1 cellular context compared by ENCODE assay signal in the genomic region with DNA sequence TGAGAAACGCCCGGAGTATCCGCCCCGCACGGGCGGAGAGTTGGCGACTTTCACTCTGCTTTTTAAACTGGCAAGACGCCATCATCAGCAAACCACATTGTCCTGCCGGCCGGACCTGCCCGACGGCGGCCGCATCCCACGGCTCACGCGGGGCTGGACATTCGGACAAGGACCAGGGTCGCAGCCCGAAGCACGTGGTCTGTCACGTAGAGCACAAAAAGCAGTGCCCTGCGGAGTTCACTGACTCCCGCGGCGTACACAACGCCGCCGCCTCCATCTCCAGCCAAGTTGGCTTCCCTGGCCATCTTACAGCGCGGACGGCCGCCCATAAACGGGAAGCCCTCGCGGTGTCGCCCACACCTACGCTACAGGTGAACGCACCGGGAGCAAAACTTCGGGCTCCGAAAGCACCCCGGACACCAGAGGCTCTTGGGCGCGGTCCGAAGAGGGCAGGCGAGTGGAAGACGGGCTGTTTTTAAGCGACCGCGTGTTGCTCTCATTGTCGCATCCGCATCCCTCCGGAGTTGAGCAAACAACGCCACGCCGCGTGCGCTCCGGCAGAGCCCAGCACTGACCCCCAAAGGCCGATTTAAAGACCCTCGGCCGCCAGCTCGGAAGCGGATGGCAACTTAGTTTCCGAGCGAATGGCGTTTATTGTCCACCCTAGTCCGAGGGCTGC.
TF ChIP-seq lines count a peak whose summit lies in the region.

No MANE protein-coding gene starts in this region.

TF ChIP-seq in K562, 482 proteins besides CTCF, POLR2A, EP300 and RAD21 (continued from another document and continues in another):
- TF ChIP-seq, protein P1, sequence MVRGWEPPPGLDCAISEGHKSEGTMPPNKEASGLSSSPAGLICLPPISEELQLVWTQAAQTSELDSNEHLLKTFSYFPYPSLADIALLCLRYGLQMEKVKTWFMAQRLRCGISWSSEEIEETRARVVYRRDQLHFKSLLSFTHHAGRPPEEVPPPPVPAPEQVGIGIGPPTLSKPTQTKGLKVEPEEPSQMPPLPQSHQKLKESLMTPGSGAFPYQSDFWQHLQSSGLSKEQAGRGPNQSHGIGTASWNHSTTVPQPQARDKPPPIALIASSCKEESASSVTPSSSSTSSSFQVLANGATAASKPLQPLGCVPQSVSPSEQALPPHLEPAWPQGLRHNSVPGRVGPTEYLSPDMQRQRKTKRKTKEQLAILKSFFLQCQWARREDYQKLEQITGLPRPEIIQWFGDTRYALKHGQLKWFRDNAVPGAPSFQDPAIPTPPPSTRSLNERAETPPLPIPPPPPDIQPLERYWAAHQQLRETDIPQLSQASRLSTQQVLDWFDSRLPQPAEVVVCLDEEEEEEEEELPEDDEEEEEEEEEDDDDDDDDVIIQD (CRISPR knock-in tag; IDR thresholded peaks at IDR 0.05) = no peak
- TF ChIP-seq SMARCB1 (IDR thresholded peaks at IDR 0.05; ENCODE audit: insufficient read length, low read depth) (no peak), ZBTB7A (IDR thresholded peaks at IDR 0.05; ENCODE audit: borderline replicate concordance, control insufficient read depth, low read depth, low read length) (no peak), ELF2 (CRISPR knock-in tag; IDR thresholded peaks at IDR 0.05) (0 out of 2 replicates have a peak, but pooled peaks have one; percentile 12), ZNF384 (IDR thresholded peaks at IDR 0.05; ENCODE audit: low read depth, low read length) (no peak), YY1 (IDR thresholded peaks at IDR 0.05; ENCODE audit: borderline replicate concordance in 1 of 3, control insufficient read depth in 1 of 3, extremely low read depth in 1 of 3, insufficient read depth in 3 of 3, insufficient read length in 1 of 3, insufficient replicate concordance in 2 of 3, low read depth in 1 of 3, low read length in 2 of 3) (peak in 2 of 3 experiments; percentile 11 to 32), THRAP3 (IDR thresholded peaks at IDR 0.05; ENCODE audit: borderline replicate concordance) (no peak), NELFE (IDR thresholded peaks at IDR 0.05; ENCODE audit: insufficient read depth, insufficient read length) (no peak), DPF2 (IDR thresholded peaks at IDR 0.05) (no peak), HDAC8 (tag; IDR thresholded peaks at IDR 0.05) (no peak), ZNF253 (CRISPR knock-in tag; conservative IDR thresholded peaks at IDR 0.05) (no peak), SRSF3 (IDR thresholded peaks at IDR 0.05; ENCODE audit: insufficient read depth, low read length) (no peak), FOXM1 (IDR thresholded peaks at IDR 0.05; ENCODE audit: low read depth) (no peak), FOXM1 (CRISPR knock-in tag; IDR thresholded peaks at IDR 0.05; ENCODE audit: low read depth) (peak; percentile 69; the same call in 1 of the 2 replicates), TAF1 (IDR thresholded peaks at IDR 0.05; ENCODE audit: control insufficient read depth, extremely low read depth, insufficient read depth, low read length, severe bottlenecking) (peak; percentile 16), TEAD1 (CRISPR knock-in tag; IDR thresholded peaks at IDR 0.05) (peak in 1 of 2 experiments; percentile 72; a peak in 1 of 4 replicates), SIN3B (IDR thresholded peaks at IDR 0.05; ENCODE audit: low read depth) (no peak; the same call in 1 of the 2 replicates), XRCC5 (IDR thresholded peaks at IDR 0.05; ENCODE audit: low read depth, low read length) (no peak), GTF2A2 (tag; IDR thresholded peaks at IDR 0.05) (no peak), CHCHD3 (CRISPR knock-in tag; IDR thresholded peaks at IDR 0.05) (no peak), RBFOX2 (IDR thresholded peaks at IDR 0.05; ENCODE audit: low read depth, low read length) (peak; percentile 85), SAP30 (IDR thresholded peaks at IDR 0.05; ENCODE audit: borderline replicate concordance, insufficient read depth, low read depth, low read length, poor library complexity, severe bottlenecking) (peak; percentile 68), BACH1 (tag; IDR thresholded peaks at IDR 0.05) (no peak), CC2D1A (IDR thresholded peaks at IDR 0.05) (no peak), KLF10 (CRISPR knock-in tag; IDR thresholded peaks at IDR 0.05) (no peak), NR2C2 (CRISPR knock-in tag; IDR thresholded peaks at IDR 0.05) (no peak), NR2C2 (tag; IDR thresholded peaks at IDR 0.05) (peak; percentile 18; the same call in 1 of the 2 replicates), ZNF57 (CRISPR knock-in tag; IDR thresholded peaks at IDR 0.05) (no peak), KDM1A (IDR thresholded peaks at IDR 0.05) (no peak), SMAD2 (IDR thresholded peaks at IDR 0.05; ENCODE audit: low read depth, low read length) (no peak), ZNF444 (CRISPR knock-in tag; IDR thresholded peaks at IDR 0.05) (no peak), CEBPG (CRISPR knock-in tag; IDR thresholded peaks at IDR 0.05) (no peak; the same call in 1 of the 2 replicates), CEBPG (tag; conservative IDR thresholded peaks at IDR 0.05 in 1 of 2, IDR thresholded peaks at IDR 0.05 in 1 of 2) (peak in 1 of 2 experiments; percentile 47; a peak in 1 of 4 replicates), GTF2E2 (tag; IDR thresholded peaks at IDR 0.05) (no peak), PRPF4 (IDR thresholded peaks at IDR 0.05; ENCODE audit: insufficient read depth, low read depth, low read length, poor library complexity, severe bottlenecking) (peak; percentile 48), HNRNPUL1 (IDR thresholded peaks at IDR 0.05; ENCODE audit: low read length) (no peak; the same call in 1 of the 2 replicates)
- TF ChIP-seq, protein P2, sequence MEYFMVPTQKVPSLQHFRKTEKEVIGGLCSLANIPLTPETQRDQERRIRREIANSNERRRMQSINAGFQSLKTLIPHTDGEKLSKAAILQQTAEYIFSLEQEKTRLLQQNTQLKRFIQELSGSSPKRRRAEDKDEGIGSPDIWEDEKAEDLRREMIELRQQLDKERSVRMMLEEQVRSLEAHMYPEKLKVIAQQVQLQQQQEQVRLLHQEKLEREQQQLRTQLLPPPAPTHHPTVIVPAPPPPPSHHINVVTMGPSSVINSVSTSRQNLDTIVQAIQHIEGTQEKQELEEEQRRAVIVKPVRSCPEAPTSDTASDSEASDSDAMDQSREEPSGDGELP (CRISPR knock-in tag; IDR thresholded peaks at IDR 0.05; ENCODE audit: borderline replicate concordance) = peak; percentile 18
- TF ChIP-seq, protein P3, sequence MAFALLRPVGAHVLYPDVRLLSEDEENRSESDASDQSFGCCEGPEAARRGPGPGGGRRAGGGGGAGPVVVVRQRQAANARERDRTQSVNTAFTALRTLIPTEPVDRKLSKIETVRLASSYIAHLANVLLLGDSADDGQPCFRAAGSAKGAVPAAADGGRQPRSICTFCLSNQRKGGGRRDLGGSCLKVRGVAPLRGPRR (CRISPR knock-in tag; IDR thresholded peaks at IDR 0.05) = no peak
- TF ChIP-seq, protein P4, sequence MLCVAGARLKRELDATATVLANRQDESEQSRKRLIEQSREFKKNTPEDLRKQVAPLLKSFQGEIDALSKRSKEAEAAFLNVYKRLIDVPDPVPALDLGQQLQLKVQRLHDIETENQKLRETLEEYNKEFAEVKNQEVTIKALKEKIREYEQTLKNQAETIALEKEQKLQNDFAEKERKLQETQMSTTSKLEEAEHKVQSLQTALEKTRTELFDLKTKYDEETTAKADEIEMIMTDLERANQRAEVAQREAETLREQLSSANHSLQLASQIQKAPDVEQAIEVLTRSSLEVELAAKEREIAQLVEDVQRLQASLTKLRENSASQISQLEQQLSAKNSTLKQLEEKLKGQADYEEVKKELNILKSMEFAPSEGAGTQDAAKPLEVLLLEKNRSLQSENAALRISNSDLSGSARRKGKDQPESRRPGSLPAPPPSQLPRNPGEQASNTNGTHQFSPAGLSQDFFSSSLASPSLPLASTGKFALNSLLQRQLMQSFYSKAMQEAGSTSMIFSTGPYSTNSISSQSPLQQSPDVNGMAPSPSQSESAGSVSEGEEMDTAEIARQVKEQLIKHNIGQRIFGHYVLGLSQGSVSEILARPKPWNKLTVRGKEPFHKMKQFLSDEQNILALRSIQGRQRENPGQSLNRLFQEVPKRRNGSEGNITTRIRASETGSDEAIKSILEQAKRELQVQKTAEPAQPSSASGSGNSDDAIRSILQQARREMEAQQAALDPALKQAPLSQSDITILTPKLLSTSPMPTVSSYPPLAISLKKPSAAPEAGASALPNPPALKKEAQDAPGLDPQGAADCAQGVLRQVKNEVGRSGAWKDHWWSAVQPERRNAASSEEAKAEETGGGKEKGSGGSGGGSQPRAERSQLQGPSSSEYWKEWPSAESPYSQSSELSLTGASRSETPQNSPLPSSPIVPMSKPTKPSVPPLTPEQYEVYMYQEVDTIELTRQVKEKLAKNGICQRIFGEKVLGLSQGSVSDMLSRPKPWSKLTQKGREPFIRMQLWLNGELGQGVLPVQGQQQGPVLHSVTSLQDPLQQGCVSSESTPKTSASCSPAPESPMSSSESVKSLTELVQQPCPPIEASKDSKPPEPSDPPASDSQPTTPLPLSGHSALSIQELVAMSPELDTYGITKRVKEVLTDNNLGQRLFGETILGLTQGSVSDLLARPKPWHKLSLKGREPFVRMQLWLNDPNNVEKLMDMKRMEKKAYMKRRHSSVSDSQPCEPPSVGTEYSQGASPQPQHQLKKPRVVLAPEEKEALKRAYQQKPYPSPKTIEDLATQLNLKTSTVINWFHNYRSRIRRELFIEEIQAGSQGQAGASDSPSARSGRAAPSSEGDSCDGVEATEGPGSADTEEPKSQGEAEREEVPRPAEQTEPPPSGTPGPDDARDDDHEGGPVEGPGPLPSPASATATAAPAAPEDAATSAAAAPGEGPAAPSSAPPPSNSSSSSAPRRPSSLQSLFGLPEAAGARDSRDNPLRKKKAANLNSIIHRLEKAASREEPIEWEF (CRISPR knock-in tag; IDR thresholded peaks at IDR 0.05) = no peak
- TF ChIP-seq, protein P5, sequence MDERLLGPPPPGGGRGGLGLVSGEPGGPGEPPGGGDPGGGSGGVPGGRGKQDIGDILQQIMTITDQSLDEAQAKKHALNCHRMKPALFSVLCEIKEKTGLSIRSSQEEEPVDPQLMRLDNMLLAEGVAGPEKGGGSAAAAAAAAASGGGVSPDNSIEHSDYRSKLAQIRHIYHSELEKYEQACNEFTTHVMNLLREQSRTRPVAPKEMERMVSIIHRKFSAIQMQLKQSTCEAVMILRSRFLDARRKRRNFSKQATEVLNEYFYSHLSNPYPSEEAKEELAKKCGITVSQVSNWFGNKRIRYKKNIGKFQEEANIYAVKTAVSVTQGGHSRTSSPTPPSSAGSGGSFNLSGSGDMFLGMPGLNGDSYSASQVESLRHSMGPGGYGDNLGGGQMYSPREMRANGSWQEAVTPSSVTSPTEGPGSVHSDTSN (CRISPR knock-in tag; IDR thresholded peaks at IDR 0.05; ENCODE audit: low read depth) = no peak
- TF ChIP-seq, protein P5 (tag; conservative IDR thresholded peaks at IDR 0.05; ENCODE audit: low read depth) = no peak
- TF ChIP-seq, protein P6, sequence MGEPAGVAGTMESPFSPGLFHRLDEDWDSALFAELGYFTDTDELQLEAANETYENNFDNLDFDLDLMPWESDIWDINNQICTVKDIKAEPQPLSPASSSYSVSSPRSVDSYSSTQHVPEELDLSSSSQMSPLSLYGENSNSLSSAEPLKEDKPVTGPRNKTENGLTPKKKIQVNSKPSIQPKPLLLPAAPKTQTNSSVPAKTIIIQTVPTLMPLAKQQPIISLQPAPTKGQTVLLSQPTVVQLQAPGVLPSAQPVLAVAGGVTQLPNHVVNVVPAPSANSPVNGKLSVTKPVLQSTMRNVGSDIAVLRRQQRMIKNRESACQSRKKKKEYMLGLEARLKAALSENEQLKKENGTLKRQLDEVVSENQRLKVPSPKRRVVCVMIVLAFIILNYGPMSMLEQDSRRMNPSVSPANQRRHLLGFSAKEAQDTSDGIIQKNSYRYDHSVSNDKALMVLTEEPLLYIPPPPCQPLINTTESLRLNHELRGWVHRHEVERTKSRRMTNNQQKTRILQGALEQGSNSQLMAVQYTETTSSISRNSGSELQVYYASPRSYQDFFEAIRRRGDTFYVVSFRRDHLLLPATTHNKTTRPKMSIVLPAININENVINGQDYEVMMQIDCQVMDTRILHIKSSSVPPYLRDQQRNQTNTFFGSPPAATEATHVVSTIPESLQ (CRISPR knock-in tag; IDR thresholded peaks at IDR 0.05) = 0 out of 2 replicates have a peak, but pooled peaks have one; percentile 79
- TF ChIP-seq, protein P7, sequence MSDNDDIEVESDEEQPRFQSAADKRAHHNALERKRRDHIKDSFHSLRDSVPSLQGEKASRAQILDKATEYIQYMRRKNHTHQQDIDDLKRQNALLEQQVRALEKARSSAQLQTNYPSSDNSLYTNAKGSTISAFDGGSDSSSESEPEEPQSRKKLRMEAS (CRISPR knock-in tag; IDR thresholded peaks at IDR 0.05) = peak; percentile 83
- TF ChIP-seq, protein P8, sequence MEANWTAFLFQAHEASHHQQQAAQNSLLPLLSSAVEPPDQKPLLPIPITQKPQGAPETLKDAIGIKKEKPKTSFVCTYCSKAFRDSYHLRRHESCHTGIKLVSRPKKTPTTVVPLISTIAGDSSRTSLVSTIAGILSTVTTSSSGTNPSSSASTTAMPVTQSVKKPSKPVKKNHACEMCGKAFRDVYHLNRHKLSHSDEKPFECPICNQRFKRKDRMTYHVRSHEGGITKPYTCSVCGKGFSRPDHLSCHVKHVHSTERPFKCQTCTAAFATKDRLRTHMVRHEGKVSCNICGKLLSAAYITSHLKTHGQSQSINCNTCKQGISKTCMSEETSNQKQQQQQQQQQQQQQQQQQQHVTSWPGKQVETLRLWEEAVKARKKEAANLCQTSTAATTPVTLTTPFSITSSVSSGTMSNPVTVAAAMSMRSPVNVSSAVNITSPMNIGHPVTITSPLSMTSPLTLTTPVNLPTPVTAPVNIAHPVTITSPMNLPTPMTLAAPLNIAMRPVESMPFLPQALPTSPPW (CRISPR knock-in tag; IDR thresholded peaks at IDR 0.05) = no peak
- TF ChIP-seq, protein P9, sequence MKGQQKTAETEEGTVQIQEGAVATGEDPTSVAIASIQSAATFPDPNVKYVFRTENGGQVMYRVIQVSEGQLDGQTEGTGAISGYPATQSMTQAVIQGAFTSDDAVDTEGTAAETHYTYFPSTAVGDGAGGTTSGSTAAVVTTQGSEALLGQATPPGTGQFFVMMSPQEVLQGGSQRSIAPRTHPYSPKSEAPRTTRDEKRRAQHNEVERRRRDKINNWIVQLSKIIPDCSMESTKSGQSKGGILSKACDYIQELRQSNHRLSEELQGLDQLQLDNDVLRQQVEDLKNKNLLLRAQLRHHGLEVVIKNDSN (CRISPR knock-in tag; IDR thresholded peaks at IDR 0.05) = no peak; the same call in 1 of the 2 replicates
